29 cellular contexts compared by ENCODE assay signal in genomic region chr6:82131441-82131840, GRCh38.
"Had no signal": no experiment of that assay in that cellular context is flagged by ENCODE, and none has a peak within 500 bp of the region (broad histone marks: within the 10 kb centered on the region; RNA-seq: fewer than 3 reads in every experiment).

No MANE protein-coding gene starts in this region.

- H3K36me3 ChIP-seq: colonic mucosa, esophagus muscularis mucosa, heart right ventricle, ovary, spleen, tibial artery, upper lobe of left lung had no signal

- ATAC-seq: heart right ventricle; left lobe of liver; natural killer cell; psoas muscle; right cardiac atrium; stimulated activated memory B cell treated with anti-CD40 and anti-IgM and Interleukin-4, amounts not matched to agents 10 μg/mL and 1 μg/mL and 100 μg/mL, for 72 hours; stimulated activated naive CD8-positive, alpha-beta T cell treated with anti-CD3 and anti-CD28 coated beads, Interleukin-15, Interleukin-2, amounts not matched to agents 100 U/mL and 50 U/mL, for 24 hours had no signal

- H3K4me1 Mint-ChIP-seq: endodermal cell; natural killer cell; stimulated activated memory B cell treated with anti-CD40 and anti-IgM and Interleukin-4, amounts not matched to agents 10 μg/mL and 1 μg/mL and 100 μg/mL, for 72 hours had no signal

- H3K27me3 ChIP-seq: colonic mucosa, esophagus muscularis mucosa, heart right ventricle, ovary, spleen, testis, tibial artery, upper lobe of left lung had no signal

- FAIRE-seq: urothelium cell line had no signal

- DNase-seq: colonic mucosa; effector CD8-positive, alpha-beta T cell; endodermal cell; foreskin melanocyte; glutamatergic neuron; heart right ventricle; hypothalamus; kidney; mesendoderm; natural killer cell; occipital lobe; ovary; posterior cingulate gyrus; psoas muscle; right cardiac atrium; spleen; stimulated activated CD4-positive, alpha-beta T cell treated with anti-CD3 and anti-CD28 coated beads, Interleukin-4, amount 100 ng/mL, for 4 hours; stimulated activated naive CD8-positive, alpha-beta T cell treated with anti-CD3 and anti-CD28 coated beads, Interleukin-15, Interleukin-2, amounts not matched to agents 100 U/mL and 50 U/mL, for 24 hours; substantia nigra; testis; tibial artery had no signal

- H3K4me1 ChIP-seq: colonic mucosa, psoas muscle, spleen, testis, tibial artery, upper lobe of left lung had no signal

- H3K9me3 Mint-ChIP-seq: dendritic cell treated with granulocyte-macrophage colony-stimulating factor and Interleukin-4, amounts not matched to agents 40 ng/mL and 50 ng/mL, for 4 days; endodermal cell; stimulated activated memory B cell treated with anti-CD40 and anti-IgM and Interleukin-4, amounts not matched to agents 10 μg/mL and 1 μg/mL and 100 μg/mL, for 72 hours had no signal

- H3K27ac Mint-ChIP-seq: dendritic cell treated with granulocyte-macrophage colony-stimulating factor and Interleukin-4, amounts not matched to agents 40 ng/mL and 50 ng/mL, for 4 days; endodermal cell; natural killer cell; stimulated activated memory B cell treated with anti-CD40 and anti-IgM and Interleukin-4, amounts not matched to agents 10 μg/mL and 1 μg/mL and 100 μg/mL, for 72 hours had no signal

- H3K4me3 Mint-ChIP-seq: dendritic cell treated with granulocyte-macrophage colony-stimulating factor and Interleukin-4, amounts not matched to agents 40 ng/mL and 50 ng/mL, for 4 days; endodermal cell; natural killer cell; stimulated activated memory B cell treated with anti-CD40 and anti-IgM and Interleukin-4, amounts not matched to agents 10 μg/mL and 1 μg/mL and 100 μg/mL, for 72 hours had no signal

- H3K27ac ChIP-seq: colonic mucosa, epithelial cell of prostate, esophagus muscularis mucosa, heart right ventricle, ovary, psoas muscle, skin epidermis, spleen, testis, tibial artery, upper lobe of left lung had no signal

- H3K27me3 Mint-ChIP-seq: stimulated activated memory B cell treated with anti-CD40 and anti-IgM and Interleukin-4, amounts not matched to agents 10 μg/mL and 1 μg/mL and 100 μg/mL, for 72 hours had no signal

- H3K36me3 Mint-ChIP-seq: natural killer cell; stimulated activated memory B cell treated with anti-CD40 and anti-IgM and Interleukin-4, amounts not matched to agents 10 μg/mL and 1 μg/mL and 100 μg/mL, for 72 hours had no signal

- H3K4me3 ChIP-seq: colonic mucosa, esophagus muscularis mucosa, heart right ventricle, ovary, psoas muscle, skin epidermis, spleen, testis, tibial artery, upper lobe of left lung had no signal

- H3K9me3 ChIP-seq: colonic mucosa, esophagus muscularis mucosa, ovary, psoas muscle, spleen, testis, tibial artery had no signal
